ENCODE assay signal across 18 cellular contexts in genomic region chr17:78345172-78345571, GRCh38. TPM values are rescaled to one million over a fixed set of nuclear protein-coding genes. Genes with fewer than 3 reads are reported as not detected.
A peak's percentile ranks its signal among the peaks of the same experiment; 100 is the strongest.
DNase-seq lines count a peak whose midpoint lies in the region; ATAC-seq and TF ChIP-seq lines count a peak whose summit lies in the region.
"Had no signal": no experiment of that assay in that cellular context is flagged by ENCODE, and none has a peak within 500 bp of the region (broad histone marks: within the 10 kb centered on the region; RNA-seq: fewer than 3 reads in every experiment).

No MANE protein-coding gene starts in this region.

- no peaks in the 10 kb centered on the region for H3K36me3 ChIP-seq in CD8-positive, alpha-beta T cell (ENCODE audit: insufficient read depth, low read length)
- H3K36me3 ChIP-seq in endodermal cell (ENCODE audit: control insufficient read depth, insufficient read depth, low read length) (no peaks in the 10 kb centered on the region), parathyroid adenoma (ENCODE audit: control insufficient read depth, insufficient read depth, low read length) (no peaks in the 10 kb centered on the region)
- H3K36me3 ChIP-seq: neutrophil, thoracic aorta had no signal

- 95 to 100% methylated on average over 8 of the region's 8 CpGs for WGBS in endodermal cell (ENCODE audit: insufficient coverage in 1 of 2, insufficient read length in 1 of 2), 2 experiments

- H3K79me2 ChIP-seq in parathyroid adenoma, result no peaks in the 10 kb centered on the region

- no peak overlapping the region for H3K4me3 ChIP-seq in CD8-positive, alpha-beta T cell (ENCODE audit: low read depth, low read length)
- H3K4me3 ChIP-seq in endodermal cell (ENCODE audit: low read length) (no peak overlapping the region), parathyroid adenoma (ENCODE audit: low read depth, low read length) (no peak overlapping the region)
- H3K4me3 ChIP-seq: thoracic aorta had no signal

- POLR2A ChIA-PET in CD8-positive, alpha-beta T cell (lab: Charles Lee), result interaction anchor here (0.5 to 2.7 kb wide), 4 partner anchors 15 to 1986 kb away, joined by 3 to 19 read pairs (median 4); partner anchors contain the start of genes SOCS3 and TNRC6C

- H3K9me3 ChIP-seq in CD8-positive, alpha-beta T cell (ENCODE audit: low read length), result no peaks in the 10 kb centered on the region
- H3K9me3 ChIP-seq in endodermal cell (ENCODE audit: control insufficient read depth, low read length) (no peaks in the 10 kb centered on the region), parathyroid adenoma (ENCODE audit: control insufficient read depth, low read length) (no peaks in the 10 kb centered on the region)
- H3K9me3 ChIP-seq: neutrophil, thoracic aorta had no signal

- no peak for TF ChIP-seq CTCF in CD8-positive, alpha-beta T cell (IDR thresholded peaks at IDR 0.05)
- peak; percentile 64 for TF ChIP-seq CTCF in endodermal cell (conservative IDR thresholded peaks at IDR 0.05)
- no peak for TF ChIP-seq CTCF in parathyroid adenoma (IDR thresholded peaks at IDR 0.05)

- H3K27me3 ChIP-seq in CD8-positive, alpha-beta T cell (ENCODE audit: insufficient read depth, low read length), result no peaks in the 10 kb centered on the region
- peaks cover 9% of the 10 kb centered on the region for H3K27me3 ChIP-seq in endodermal cell (ENCODE audit: control insufficient read depth, insufficient read depth, low read length, poor library complexity, severe bottlenecking)
- H3K27me3 ChIP-seq in parathyroid adenoma (ENCODE audit: control insufficient read depth, insufficient read depth, low read length), result no peaks in the 10 kb centered on the region

- H3K27ac ChIP-seq in CD8-positive, alpha-beta T cell (ENCODE audit: low read depth, low read length), result no peak overlapping the region
- H3K27ac ChIP-seq in endodermal cell (ENCODE audit: low read depth, low read length), result no peak overlapping the region
- H3K27ac ChIP-seq in parathyroid adenoma, result peak overlapping the region; percentile 41
- H3K27ac ChIP-seq: neutrophil, thoracic aorta had no signal

- no peak for ATAC-seq in CD8-positive, alpha-beta T cell
- ATAC-seq in HG03565 (IDR thresholded peaks at IDR 0.05; ENCODE audit: unreplicated experiment), result no peak
- ATAC-seq in GM19035 (IDR thresholded peaks at IDR 0.05; ENCODE audit: unreplicated experiment), result no peak
- ATAC-seq: activated naive CD4-positive, alpha-beta T cell treated with anti-CD3 and anti-CD28 coated beads, Interleukin-2, amount 50 U/mL, for 72 hours had no signal

- no peak overlapping the region for H3K4me3 Mint-ChIP-seq in CD8-positive, alpha-beta T cell
- H3K4me3 Mint-ChIP-seq in IgD-negative memory B cell (peak overlapping the region in 2 of 4 donors; percentile 47 to 55), endodermal cell (no peak overlapping the region)

- H3K27ac Mint-ChIP-seq in CD8-positive, alpha-beta T cell, result peak overlapping the region; percentile 80
- H3K27ac Mint-ChIP-seq in IgD-negative memory B cell (peak overlapping the region in 2 of 3 donors; percentile 86 to 97), endodermal cell (no peak overlapping the region)

- no peak for DNase-seq in CD8-positive, alpha-beta T cell
- peak; percentile 71 for DNase-seq in endodermal cell
- no peak for DNase-seq in ureter (ENCODE audit: low spot score)
- DNase-seq in NCI-H1930 (lab: John Stamatoyannopoulos, UW), result no peak
- DNase-seq: activated T-cell treated with anti-CD3 and anti-CD28 coated beads, Interleukin-2, amount 50 U/mL, for 48 hours; foreskin fibroblast; kidney glomerular epithelial cell; NCI-H1105; NCI-H526 treated with DMSO at 0.1 percent for 48 hours; Right ventricle myocardium superior; stimulated activated CD4-positive, alpha-beta T cell treated with anti-CD3 and anti-CD28 coated beads, Interleukin-12 subunit alpha, Interleukin-12 subunit beta, amount 100 ng/mL, for 4 hours had no signal

- H3K9me3 Mint-ChIP-seq in CD8-positive, alpha-beta T cell, result no peaks in the 10 kb centered on the region
- no peaks in the 10 kb centered on the region for H3K9me3 Mint-ChIP-seq in IgD-negative memory B cell
- no peaks in the 10 kb centered on the region for H3K9me3 Mint-ChIP-seq in endodermal cell
- H3K9me3 Mint-ChIP-seq: activated naive CD4-positive, alpha-beta T cell treated with anti-CD3 and anti-CD28 coated beads, Interleukin-2, amount 50 U/mL, for 72 hours had no signal

- intact Hi-C loops in CD8-positive, alpha-beta T cell (cut with DNase I, micrococcal nuclease), result no loop called here

- no peaks in the 10 kb centered on the region for H3K36me3 Mint-ChIP-seq in CD8-positive, alpha-beta T cell
- H3K36me3 Mint-ChIP-seq in IgD-negative memory B cell (no peaks in the 10 kb centered on the region), endodermal cell (ENCODE audit: low read depth) (no peaks in the 10 kb centered on the region)
- H3K36me3 Mint-ChIP-seq: activated naive CD4-positive, alpha-beta T cell treated with anti-CD3 and anti-CD28 coated beads, Interleukin-2, amount 50 U/mL, for 72 hours had no signal

- no peak overlapping the region for H3K9ac ChIP-seq in endodermal cell (ENCODE audit: extremely low read depth, low read length, poor library complexity, severe bottlenecking)
- H3K9ac ChIP-seq in parathyroid adenoma, result no peak overlapping the region

- H3K4me1 ChIP-seq in CD8-positive, alpha-beta T cell (ENCODE audit: insufficient read depth, low read length), result peaks cover 71% of the 10 kb centered on the region
- H3K4me1 ChIP-seq in endodermal cell (ENCODE audit: control insufficient read depth, insufficient read depth, low read length), result peaks cover 4% of the 10 kb centered on the region
- no peaks in the 10 kb centered on the region for H3K4me1 ChIP-seq in parathyroid adenoma

- CTCF ChIA-PET in CD8-positive, alpha-beta T cell (lab: Charles Lee), result interaction anchor here (1.2 to 4.2 kb wide), 4 partner anchors 15 to 95 kb away, joined by 4 to 52 read pairs (median 8); partner anchors contain the start of gene SOCS3

- H3K27me3 Mint-ChIP-seq in CD8-positive, alpha-beta T cell (ENCODE audit: low read depth), result no peaks in the 10 kb centered on the region
- no peaks in the 10 kb centered on the region for H3K27me3 Mint-ChIP-seq in IgD-negative memory B cell
- peaks cover 21% of the 10 kb centered on the region for H3K27me3 Mint-ChIP-seq in endodermal cell (ENCODE audit: insufficient read depth)

- no peak overlapping the region for H2AFZ ChIP-seq in parathyroid adenoma

- H3K4me1 Mint-ChIP-seq in CD8-positive, alpha-beta T cell (ENCODE audit: low read depth), result peaks cover 72% of the 10 kb centered on the region
- H3K4me1 Mint-ChIP-seq in IgD-negative memory B cell (peaks cover 43 to 51% (median 47%) of the 10 kb centered on the region in 3 donors), endodermal cell (no peaks in the 10 kb centered on the region)

- H3K4me2 ChIP-seq in parathyroid adenoma (ENCODE audit: low read length), result no peak overlapping the region

RNA-seq across cellular contexts. Expression of gene SOCS3, which starts 14.7 kb away (rescaled TPM):
- 100 to 1,000 TPM; 279 to 283 TPM for total RNA-seq in CD8-positive, alpha-beta T cell
- polyA plus RNA-seq in IgD-negative memory B cell, result 17.3 TPM
- total RNA-seq in endodermal cell (10 to 100 TPM; 54.2 to 75.3 TPM), ureter (66.1 TPM)
- polyA plus RNA-seq in endodermal cell (2013, experiment 1 of 2), result 15.1 TPM
- polyA plus RNA-seq in endodermal cell (2013, experiment 2 of 2), result 19.8 TPM

RNA-seq across cellular contexts. Expression of gene PGS1, which starts 33.3 kb away (rescaled TPM):
- 10 to 100 TPM; 34.6 to 36.3 TPM for total RNA-seq in CD8-positive, alpha-beta T cell
- polyA plus RNA-seq in IgD-negative memory B cell, result 49.7 TPM
- total RNA-seq in endodermal cell, result 10 to 100 TPM; 57.1 to 58.2 TPM
- 33.1 TPM for polyA plus RNA-seq in endodermal cell (2013, experiment 1 of 2)
- polyA plus RNA-seq in endodermal cell (2013, experiment 2 of 2), result 32.3 TPM
- total RNA-seq in ureter, result 73.2 TPM
